In genomic region chr16:57446530-57447141, GRCh38 we compare ENCODE assay signal across 8 cellular contexts. TPM values are rescaled to one million over a fixed set of nuclear protein-coding genes. Genes with fewer than 3 reads are reported as not detected.
DNase-seq lines count a peak whose midpoint lies in the region; ATAC-seq and TF ChIP-seq lines count a peak whose summit lies in the region.

No MANE protein-coding gene starts in this region.

- H3K79me2 ChIP-seq in SK-N-SH (ENCODE audit: insufficient read depth), result peaks cover 79% of the 10 kb centered on the region

- TF ChIP-seq CTCF in SK-N-SH (IDR thresholded peaks at IDR 0.05), result no peak
- TF ChIP-seq CTCF in dorsolateral prefrontal cortex (IDR thresholded peaks at IDR 0.05 in 54 of 56, conservative IDR thresholded peaks at IDR 0.05 in 2 of 56; ENCODE audit: low read depth in 1 of 56, partially characterized antibody in 56 of 56), result no peak
- TF ChIP-seq CTCF in lung (IDR thresholded peaks at IDR 0.05; ENCODE audit: control extremely low read depth, extremely low read depth), result no peak

- CTCF ChIA-PET in SK-N-SH (lab: Yijun Ruan, JAX), result interaction anchor here (1.0 to 9.2 kb wide), 11 partner anchors 12 to 354 kb away, joined by 3 to 53 read pairs (median 5); partner anchors contain the start of genes CX3CL1 and POLR2C

- peak overlapping the region; percentile 81; the same call in 1 of the 2 replicates for H2AFZ ChIP-seq in SK-N-SH (ENCODE audit: low read depth)

- H3K9ac ChIP-seq in SK-N-SH (peak overlapping the region; percentile 98), subcutaneous abdominal adipose tissue (ENCODE audit: low read length in 5 of 5) (peak overlapping the region; percentile 79 to 98 (median 97))

- 2% methylated on average over 19 of the region's 26 CpGs for WGBS in SK-N-SH (ENCODE audit: low lambda C conversion rate)
- 2 to 5% methylated on average over 26 of the region's 26 CpGs for WGBS in lung, 2 donors

- H3K9me3 ChIP-seq in SK-N-SH (no peaks in the 10 kb centered on the region), lung (ENCODE audit: control insufficient read depth in 2 of 2, insufficient read depth in 1 of 2, low read length in 1 of 2) (no peaks in the 10 kb centered on the region), subcutaneous abdominal adipose tissue (ENCODE audit: control insufficient read depth in 5 of 5, low read length in 5 of 5) (no peaks in the 10 kb centered on the region)

- H3K4me2 ChIP-seq in SK-N-SH, result peak overlapping the region; percentile 93

- H3K27ac ChIP-seq in SK-N-SH (ENCODE audit: low read depth in 2 of 2, low read length in 1 of 2) (peak overlapping the region; percentile 64 to 84; a peak in 3 of 4 replicates), dorsolateral prefrontal cortex (peak overlapping the region in 58 of 59 donors; percentile 8 to 98 (median 92)), lung (ENCODE audit: low read depth in 1 of 2, low read length in 1 of 2) (peak overlapping the region; percentile 85 to 97), subcutaneous abdominal adipose tissue (ENCODE audit: low read depth, low read length) (peak overlapping the region; percentile 94)

- no peaks in the 10 kb centered on the region for H3K9me2 ChIP-seq in SK-N-SH

- TF ChIP-seq RAD21 in SK-N-SH (IDR thresholded peaks at IDR 0.05; ENCODE audit: low read length), result no peak

- POLR2A ChIA-PET in SK-N-SH (lab: Yijun Ruan, JAX), result interaction anchor here (0.7 to 1.7 kb wide), 13 partner anchors 11 to 86 kb away, joined by 3 to 12 read pairs (median 4); partner anchors contain the start of gene POLR2C

- intact Hi-C loops in dorsolateral prefrontal cortex (cut with DNase I), result loop anchor here in 1 of 2 donors (10.0 kb wide), 1 partner anchor 262 kb away; the partner anchor contains the start of genes PSME3IP1 and RSPRY1

- no peaks in the 10 kb centered on the region for H4K20me1 ChIP-seq in SK-N-SH (ENCODE audit: insufficient read depth)

- no peak for TF ChIP-seq EP300 in SK-N-SH (IDR thresholded peaks at IDR 0.05; ENCODE audit: borderline replicate concordance in 1 of 2, low read depth in 1 of 2, low read length in 1 of 2)

- H3K36me3 ChIP-seq in SK-N-SH (replicated peaks in 1 of 2; ENCODE audit: control insufficient read depth in 1 of 2, insufficient read depth in 2 of 2, low read length in 1 of 2) (peaks cover 9 to 13% of the 10 kb centered on the region in 2 experiments), lung (ENCODE audit: control insufficient read depth in 2 of 2, insufficient read depth in 2 of 2, low read length in 2 of 2) (no peaks in the 10 kb centered on the region), subcutaneous abdominal adipose tissue (ENCODE audit: control insufficient read depth in 5 of 5, insufficient read depth in 5 of 5, low read length in 5 of 5) (peaks cover 0 to 10% (median 6%) of the 10 kb centered on the region in 5 donors)

- H3K4me3 ChIP-seq in SK-N-SH (ENCODE audit: low read depth in 2 of 2, low read length in 1 of 2) (peak overlapping the region; percentile 90 to 96), dorsolateral prefrontal cortex (peak overlapping the region; percentile 75 to 100 (median 94)), lung (peak overlapping the region; percentile 99), subcutaneous abdominal adipose tissue (ENCODE audit: low read depth in 1 of 5, low read length in 5 of 5) (peak overlapping the region; percentile 89 to 94 (median 93))

- H3F3A ChIP-seq in SK-N-SH (replicated peaks; ENCODE audit: insufficient read depth), result no peaks in the 10 kb centered on the region

- DNase-seq in ELF-1 (ENCODE audit: low read depth, low spot score) (peak; percentile 48), HT1080 (ENCODE audit: low read depth) (peak; percentile 26), SK-N-SH (peak; percentile 37), dorsolateral prefrontal cortex (peak in 3 of 10 donors; percentile 27 to 52 (median 47)), lung (ENCODE audit: low spot score) (peak; percentile 39), kidney glomerular epithelial cell (lab: John Stamatoyannopoulos, UW) (no peak)

- H3K27me3 ChIP-seq in SK-N-SH (ENCODE audit: insufficient read depth) (no peaks in the 10 kb centered on the region), dorsolateral prefrontal cortex (no peaks in the 10 kb centered on the region), lung (ENCODE audit: control insufficient read depth, insufficient read depth) (no peaks in the 10 kb centered on the region), subcutaneous abdominal adipose tissue (ENCODE audit: control insufficient read depth in 5 of 5, insufficient read depth in 4 of 5, low read length in 5 of 5) (no peaks in the 10 kb centered on the region)

- peaks cover 3 to 9% of the 10 kb centered on the region in 2 experiments; a peak in 2 of 4 replicates for H3K4me1 ChIP-seq in SK-N-SH (ENCODE audit: control insufficient read depth in 1 of 2, insufficient read depth in 2 of 2, low read depth in 1 of 2, low read length in 1 of 2)
- peaks cover 6 to 10% of the 10 kb centered on the region in 2 donors for H3K4me1 ChIP-seq in lung (ENCODE audit: control insufficient read depth in 2 of 2, insufficient read depth in 2 of 2, low read length in 2 of 2)
- peaks cover 5 to 28% (median 23%) of the 10 kb centered on the region in 5 donors for H3K4me1 ChIP-seq in subcutaneous abdominal adipose tissue (ENCODE audit: control insufficient read depth in 5 of 5, insufficient read depth in 5 of 5, low read length in 5 of 5)

- peak; percentile 28 for ATAC-seq in GM21390 (IDR thresholded peaks at IDR 0.05; ENCODE audit: unreplicated experiment)
- ATAC-seq in lung (ENCODE audit: insufficient read depth, low FRiP score), result peak; percentile 3

TF ChIP-seq in SK-N-SH, 30 proteins besides CTCF, POLR2A, EP300 and RAD21 (continues in another document):
- TF ChIP-seq TEAD4 (IDR thresholded peaks at IDR 0.05; ENCODE audit: borderline replicate concordance, insufficient read depth), result no peak
- TF ChIP-seq POLR2AphosphoS5 (IDR thresholded peaks at IDR 0.05; ENCODE audit: low read depth, low read length), result no peak
- TF ChIP-seq RXRA (IDR thresholded peaks at IDR 0.05; ENCODE audit: borderline replicate concordance, low read depth), result no peak
- no peak for TF ChIP-seq EZH2phosphoT487 (IDR thresholded peaks at IDR 0.05; ENCODE audit: borderline replicate concordance, low read depth)
- TF ChIP-seq PBX3 (IDR thresholded peaks at IDR 0.05), result no peak

RNA-seq across cellular contexts. Expression of gene CIAPIN1, which starts 0.5 kb away (rescaled TPM):
- total RNA-seq in HT1080 (2014; rRNA removed; shearing (Covaris generic)), result 95.3 and 103 TPM in 2 replicates
- 47.3 and 56.8 TPM in 2 replicates for polyA plus RNA-seq in HT1080 (2015; cell fraction: cytosol; rRNA removed)
- 59.2 and 66.6 TPM in 2 replicates for polyA plus RNA-seq in HT1080 (2015; cell fraction: nucleus; rRNA removed)
- 43.6 and 63.3 TPM in 2 replicates for polyA plus RNA-seq in SK-N-SH (2012; rRNA removed)
- polyA plus RNA-seq in SK-N-SH (2012; cell fraction: cytosol; rRNA removed), result 45.7 and 48.3 TPM in 2 replicates
- polyA plus RNA-seq in SK-N-SH (2012; cell fraction: nucleus; rRNA removed), result 49.1 and 64.3 TPM in 2 replicates
- total RNA-seq in dorsolateral prefrontal cortex, result 10 to 100 TPM; 30.2 to 91.1 (median 63.7) TPM
- 10 to 100 TPM; 41.2 to 69.6 TPM for total RNA-seq in lung
- 10 to 100 TPM; 24.0 to 34.2 TPM for polyA plus RNA-seq in lung

RNA-seq across cellular contexts. Expression of gene COQ9, which starts 0.6 kb away (rescaled TPM):
- 82.4 and 89.4 TPM in 2 replicates for total RNA-seq in HT1080 (2014; rRNA removed; shearing (Covaris generic))
- polyA plus RNA-seq in HT1080 (2015; cell fraction: cytosol; rRNA removed), result 59.4 and 63.3 TPM in 2 replicates
- 92.9 and 97.9 TPM in 2 replicates for polyA plus RNA-seq in HT1080 (2015; cell fraction: nucleus; rRNA removed)
- polyA plus RNA-seq in SK-N-SH (2012; rRNA removed) (81.2 and 104 TPM in 2 replicates), lung (10 to 100 TPM; 42.5 to 59.5 TPM)
- polyA plus RNA-seq in SK-N-SH (2012; cell fraction: cytosol; rRNA removed), result 67.5 and 76.5 TPM in 2 replicates
- 127 and 149 TPM in 2 replicates for polyA plus RNA-seq in SK-N-SH (2012; cell fraction: nucleus; rRNA removed)
- total RNA-seq in dorsolateral prefrontal cortex (100 to 1,000 TPM in 1 of 120 experiments, 10 to 100 TPM in 119; 49.2 to 112 (median 71.8) TPM), lung (10 to 100 TPM; 42.2 to 51.1 TPM)

RNA-seq across cellular contexts. Expression of gene POLR2C, which starts 15.8 kb away (rescaled TPM):
- 199 and 233 TPM in 2 replicates for total RNA-seq in HT1080 (2014; rRNA removed; shearing (Covaris generic))
- 139 and 142 TPM in 2 replicates for polyA plus RNA-seq in HT1080 (2015; cell fraction: cytosol; rRNA removed)
- 86.0 and 93.4 TPM in 2 replicates for polyA plus RNA-seq in HT1080 (2015; cell fraction: nucleus; rRNA removed)
- 160 and 178 TPM in 2 replicates for polyA plus RNA-seq in SK-N-SH (2012; rRNA removed)
- polyA plus RNA-seq in SK-N-SH (2012; cell fraction: cytosol; rRNA removed), result 117 and 162 TPM in 2 replicates
- 98.6 and 138 TPM in 2 replicates for polyA plus RNA-seq in SK-N-SH (2012; cell fraction: nucleus; rRNA removed)
- total RNA-seq in dorsolateral prefrontal cortex, result 10 to 100 TPM; 47.5 to 83.3 (median 64.4) TPM
- 100 to 1,000 TPM in 1 of 2 donors, 10 to 100 TPM in 1; 89.5 to 124 TPM for total RNA-seq in lung
- polyA plus RNA-seq in lung, result 10 to 100 TPM; 65.8 to 75.4 TPM

RNA-seq across cellular contexts. Expression of gene DOK4, which starts 39.7 kb away (rescaled TPM):
- total RNA-seq in HT1080 (2014; rRNA removed; shearing (Covaris generic)), result 5.0 and 7.3 TPM in 2 replicates
- polyA plus RNA-seq in HT1080 (2015; cell fraction: cytosol; rRNA removed), result 2.8 and 5.2 TPM in 2 replicates
- polyA plus RNA-seq in HT1080 (2015; cell fraction: nucleus; rRNA removed), result 4.7 and 5.1 TPM in 2 replicates
- polyA plus RNA-seq in SK-N-SH (2012; rRNA removed) (28.4 and 36.9 TPM in 2 replicates), lung (10 to 100 TPM; 19.7 to 56.3 TPM)
- 15.8 and 25.8 TPM in 2 replicates for polyA plus RNA-seq in SK-N-SH (2012; cell fraction: cytosol; rRNA removed)
- 45.1 and 47.5 TPM in 2 replicates for polyA plus RNA-seq in SK-N-SH (2012; cell fraction: nucleus; rRNA removed)
- total RNA-seq in dorsolateral prefrontal cortex (10 to 100 TPM in 115 of 120 experiments, 1 to 10 TPM in 5; 7.1 to 30.2 (median 17.6) TPM), lung (10 to 100 TPM; 45.9 to 58.2 TPM)

RNA-seq across cellular contexts. Expression of gene CCL17, which starts 42.1 kb away (rescaled TPM):
- total RNA-seq in HT1080 (2014; rRNA removed; shearing (Covaris generic)), result not detected in 2 replicates
- polyA plus RNA-seq in HT1080 (2015; cell fraction: cytosol; rRNA removed), result not detected in 2 replicates
- not detected in 2 replicates for polyA plus RNA-seq in HT1080 (2015; cell fraction: nucleus; rRNA removed)
- polyA plus RNA-seq in SK-N-SH (2012; rRNA removed) (not detected in 2 replicates), lung (10 to 100 TPM in 1 of 2 donors, 1 to 10 TPM in 1; 3.5 to 39.3 TPM)
- not detected in 2 replicates for polyA plus RNA-seq in SK-N-SH (2012; cell fraction: cytosol; rRNA removed)
- polyA plus RNA-seq in SK-N-SH (2012; cell fraction: nucleus; rRNA removed), result not detected in 2 replicates
- total RNA-seq in dorsolateral prefrontal cortex (1 to 10 TPM in 1 of 120 experiments, under 1 TPM in 1, not detected in 118; 0.93 to 1.5 TPM), lung (1 to 10 TPM in 1 of 2 donors, not detected in 1; 3.1 TPM)
